25 cellular contexts compared by ENCODE assay signal in genomic region chr5:77391240-77391765, GRCh38.
"Had no signal": no experiment of that assay in that cellular context is flagged by ENCODE, and none has a peak within 500 bp of the region (broad histone marks: within the 10 kb centered on the region; RNA-seq: fewer than 3 reads in every experiment).

No MANE protein-coding gene starts in this region.

- ATAC-seq: activated CD8-positive, alpha-beta T cell treated with anti-CD3 and anti-CD28 coated beads for 36 hours; gastrocnemius medialis; naive thymus-derived CD8-positive, alpha-beta T cell; right cardiac atrium; T-cell had no signal

- H3K9me3 Mint-ChIP-seq: activated B cell treated with CpG ODN at 0.5 μM for 24 hours, memory B cell, T-cell had no signal

- H3K36me3 Mint-ChIP-seq: activated naive CD8-positive, alpha-beta T cell; memory B cell; naive thymus-derived CD8-positive, alpha-beta T cell; T-cell had no signal

- H3K27me3 Mint-ChIP-seq: stimulated activated naive CD8-positive, alpha-beta T cell treated with anti-CD3 and anti-CD28 coated beads, Interleukin-15, Interleukin-2, amounts not matched to agents 100 ng/mL and 50 ng/mL, for 24 hours; T-cell; type B pancreatic cell had no signal

- H3K4me3 Mint-ChIP-seq: activated B cell treated with CpG ODN at 0.5 μM for 24 hours; activated CD8-positive, alpha-beta T cell treated with anti-CD3 and anti-CD28 coated beads for 36 hours; activated naive CD8-positive, alpha-beta T cell; brain; memory B cell; naive thymus-derived CD8-positive, alpha-beta T cell; stimulated activated naive CD8-positive, alpha-beta T cell treated with anti-CD3 and anti-CD28 coated beads, Interleukin-15, Interleukin-2, amounts not matched to agents 100 ng/mL and 50 ng/mL, for 24 hours; T-cell; type B pancreatic cell had no signal

- DNase-seq: activated B cell treated with CpG ODN at 0.5 μM for 24 hours; activated CD4-positive, alpha-beta T cell treated with anti-CD3 and anti-CD28 coated beads, Interleukin-2, amount 50 U/mL, for 1 hour; activated CD8-positive, alpha-beta T cell treated with anti-CD3 and anti-CD28 coated beads for 36 hours; activated naive CD4-positive, alpha-beta T cell; activated T-cell treated with anti-CD3 and anti-CD28 coated beads, Interleukin-2, amount 50 U/mL, for 48 hours; adrenal gland; aorta; dermis blood vessel endothelial cell; effector CD4-positive, alpha-beta T cell; gastrocnemius medialis; glutamatergic neuron; islet precursor cell; left cardiac atrium; naive thymus-derived CD8-positive, alpha-beta T cell; posterior cingulate gyrus; right cardiac atrium; stimulated activated CD4-positive, alpha-beta T cell treated with anti-CD3 and anti-CD28 coated beads, Interleukin-12 subunit alpha, Interleukin-12 subunit beta, amount 100 ng/mL, for 4 hours; stimulated activated CD4-positive, alpha-beta T cell treated with anti-CD3 and anti-CD28 coated beads, Interleukin-4, amount 100 ng/mL, for 1 hour; T-cell; uterus had no signal

- H3K27ac Mint-ChIP-seq: activated B cell treated with CpG ODN at 0.5 μM for 24 hours; activated CD8-positive, alpha-beta T cell treated with anti-CD3 and anti-CD28 coated beads for 36 hours; activated naive CD8-positive, alpha-beta T cell; memory B cell; naive thymus-derived CD8-positive, alpha-beta T cell; stimulated activated naive CD8-positive, alpha-beta T cell treated with anti-CD3 and anti-CD28 coated beads, Interleukin-15, Interleukin-2, amounts not matched to agents 100 ng/mL and 50 ng/mL, for 24 hours; T-cell; type B pancreatic cell had no signal

- H3K4me1 Mint-ChIP-seq: activated B cell treated with CpG ODN at 0.5 μM for 24 hours; brain; memory B cell; naive thymus-derived CD8-positive, alpha-beta T cell; T-cell had no signal
